12 cellular contexts compared by ENCODE assay signal in genomic region chr9:117645245-117645636, GRCh38. TPM values are rescaled to one million over a fixed set of nuclear protein-coding genes. Genes with fewer than 3 reads are reported as not detected.
A peak's percentile ranks its signal among the peaks of the same experiment; 100 is the strongest.
DNase-seq lines count a peak whose midpoint lies in the region; ATAC-seq, FAIRE-seq and TF ChIP-seq lines count a peak whose summit lies in the region.
"Had no signal": no experiment of that assay in that cellular context is flagged by ENCODE, and none has a peak within 500 bp of the region (broad histone marks: within the 10 kb centered on the region; RNA-seq: fewer than 3 reads in every experiment).

No MANE protein-coding gene starts in this region.

- peaks cover 1% of the 10 kb centered on the region for H3K9me3 Mint-ChIP-seq in astrocyte (ENCODE audit: unreplicated experiment)
- H3K9me3 Mint-ChIP-seq: activated naive CD8-positive, alpha-beta T cell treated with anti-CD3 and anti-CD28 coated beads for 36 hours; stimulated activated naive B cell treated with anti-CD40 and anti-IgM and Interleukin-4, amounts not matched to agents 10 μg/mL and 1 μg/mL and 100 μg/mL, for 72 hours had no signal

- no peak for FAIRE-seq in astrocyte (lab: Jason Lieb, UNC)
- FAIRE-seq: G401.6 had no signal

- H3K4me3 ChIP-seq in astrocyte (ENCODE audit: insufficient read depth, low read depth, low read length) (no peak overlapping the region), gastrocnemius medialis (peak overlapping the region in 1 of 4 donors; percentile 38)

- intact Hi-C loops in gastrocnemius medialis (cut with DNase I; ENCODE audit: low total_unique reads), result loop anchor here (10.0 kb wide), 1 partner anchor 140 kb away; no protein-coding TSS in a partner anchor

- no peaks in the 10 kb centered on the region for H3K9me3 ChIP-seq in astrocyte (ENCODE audit: insufficient read depth, low read depth, low read length)
- no peaks in the 10 kb centered on the region for H3K9me3 ChIP-seq in gastrocnemius medialis

- peaks cover 9% of the 10 kb centered on the region for H3K4me1 Mint-ChIP-seq in astrocyte (ENCODE audit: low read depth, unreplicated experiment)

- in situ Hi-C loops in G401 (cut with HindIII; ENCODE audit: low sequenced_read_pairs) (no loop called here), gastrocnemius medialis (cut with MboI; ENCODE audit: low sequenced_read_pairs in 4 of 4) (loop anchor here in 1 of 4 donors (25.0 kb wide), 1 partner anchor 1642 kb away; no protein-coding TSS in a partner anchor)

- no peaks in the 10 kb centered on the region for H4K20me1 ChIP-seq in astrocyte (ENCODE audit: insufficient read depth, low read length)

- H3K36me3 ChIP-seq in astrocyte (ENCODE audit: insufficient read depth, low read length), result no peaks in the 10 kb centered on the region
- no peaks in the 10 kb centered on the region for H3K36me3 ChIP-seq in gastrocnemius medialis

- TF ChIP-seq CTCF in astrocyte (IDR thresholded peaks at IDR 0.05; ENCODE audit: insufficient read depth, low read depth, low read length) (no peak), gastrocnemius medialis (IDR thresholded peaks at IDR 0.05 in 4 of 5, conservative IDR thresholded peaks at IDR 0.05 in 1 of 5) (no peak)

- H3K4me3 Mint-ChIP-seq in astrocyte (ENCODE audit: unreplicated experiment), result no peak overlapping the region
- H3K4me3 Mint-ChIP-seq: activated naive CD8-positive, alpha-beta T cell treated with anti-CD3 and anti-CD28 coated beads for 36 hours; stimulated activated naive B cell treated with anti-CD40 and anti-IgM and Interleukin-4, amounts not matched to agents 10 μg/mL and 1 μg/mL and 100 μg/mL, for 72 hours had no signal

- H3K27me3 Mint-ChIP-seq in astrocyte (ENCODE audit: low read depth, unreplicated experiment), result peaks cover 15% of the 10 kb centered on the region

- peak overlapping the region; percentile 70 for H3K4me2 ChIP-seq in astrocyte (ENCODE audit: low read length)

- peak; percentile 36 to 44 for ATAC-seq in gastrocnemius medialis
- no peak for ATAC-seq in GM18868 (IDR thresholded peaks at IDR 0.05; ENCODE audit: unreplicated experiment)
- ATAC-seq in HG02798 (IDR thresholded peaks at IDR 0.05; ENCODE audit: poor library complexity, unreplicated experiment), result no peak

- H3K27ac ChIP-seq in astrocyte (ENCODE audit: low read depth, low read length) (no peak overlapping the region), layer of hippocampus (ENCODE audit: low read depth, low read length) (peak overlapping the region; percentile 14), gastrocnemius medialis (peak overlapping the region in 1 of 4 donors; percentile 24)

- peak; percentile 61 for DNase-seq in G401 (ENCODE audit: low spot score)
- DNase-seq in astrocyte (ENCODE audit: low read depth), result no peak
- DNase-seq in gastrocnemius medialis, result no peak
- DNase-seq in stimulated activated CD4-positive, alpha-beta T cell treated with anti-CD3 and anti-CD28 coated beads, Interleukin-2, amount 100 ng/mL, for 24 hours, result no peak
- no peak for DNase-seq in globus pallidus (ENCODE audit: low spot score)
- DNase-seq: cortex of kidney had no signal

- H3K36me3 Mint-ChIP-seq in astrocyte (ENCODE audit: low read depth, unreplicated experiment), result no peaks in the 10 kb centered on the region
- H3K36me3 Mint-ChIP-seq: activated naive CD8-positive, alpha-beta T cell treated with anti-CD3 and anti-CD28 coated beads for 36 hours; stimulated activated naive B cell treated with anti-CD40 and anti-IgM and Interleukin-4, amounts not matched to agents 10 μg/mL and 1 μg/mL and 100 μg/mL, for 72 hours had no signal

- H3K4me1 ChIP-seq in astrocyte (ENCODE audit: insufficient read depth, low read length) (peaks cover 4% of the 10 kb centered on the region), gastrocnemius medialis (peaks cover 0 to 3% of the 10 kb centered on the region in 2 donors)

- no peak overlapping the region for H3K9ac ChIP-seq in astrocyte (ENCODE audit: low read length)

- no peaks in the 10 kb centered on the region for H3K79me2 ChIP-seq in astrocyte (ENCODE audit: insufficient read depth, low read length)

- no peak overlapping the region for H2AFZ ChIP-seq in astrocyte (ENCODE audit: low read depth, low read length)

- H3K27me3 ChIP-seq in astrocyte (ENCODE audit: insufficient read depth, low read length), result peaks cover 9% of the 10 kb centered on the region
- no peaks in the 10 kb centered on the region for H3K27me3 ChIP-seq in layer of hippocampus (ENCODE audit: control insufficient read depth, insufficient read depth, low read length)
- H3K27me3 ChIP-seq in gastrocnemius medialis, result peaks cover 0 to 17% (median 8%) of the 10 kb centered on the region in 3 donors

- no peak overlapping the region for H3K27ac Mint-ChIP-seq in astrocyte (ENCODE audit: unreplicated experiment)
- H3K27ac Mint-ChIP-seq: activated naive CD8-positive, alpha-beta T cell treated with anti-CD3 and anti-CD28 coated beads for 36 hours; stimulated activated naive B cell treated with anti-CD40 and anti-IgM and Interleukin-4, amounts not matched to agents 10 μg/mL and 1 μg/mL and 100 μg/mL, for 72 hours had no signal

- TF ChIP-seq POLR2A in gastrocnemius medialis (IDR thresholded peaks at IDR 0.05), result no peak

RNA-seq across cellular contexts. Expression of gene TLR4, which starts 59.0 kb away (rescaled TPM):
- total RNA-seq in G401 (2014; rRNA removed; shearing (Covaris generic)), result not detected in 2 replicates
- total RNA-seq in astrocyte, result 7.4 and 9.1 TPM in 2 replicates
- 10 to 100 TPM in 1 of 4 donors, 1 to 10 TPM in 3; 7.5 to 10.3 (median 8.3) TPM for total RNA-seq in gastrocnemius medialis
- total RNA-seq: activated naive CD8-positive, alpha-beta T cell treated with anti-CD3 and anti-CD28 coated beads for 36 hours had no signal

Comparison
In these comparisons a context has a peak if more than half of its experiments do, and no peak if none do; other contexts are left out.
1. ATAC-seq: peak in gastrocnemius medialis (2 of 2); none in GM18868 (single experiment) and HG02798 (single experiment).